ENCODE assay signal across 14 cellular contexts in genomic region chr6:163837681-163838431, GRCh38.
DNase-seq lines count a peak whose midpoint lies in the region; ATAC-seq and TF ChIP-seq lines count a peak whose summit lies in the region.
"Had no signal": no experiment of that assay in that cellular context is flagged by ENCODE, and none has a peak within 500 bp of the region (broad histone marks: within the 10 kb centered on the region; RNA-seq: fewer than 3 reads in every experiment).

No MANE protein-coding gene starts in this region.

- H3K4me1 ChIP-seq in right cardiac atrium (ENCODE audit: control insufficient read depth, insufficient read depth, low read length) (peaks cover 2% of the 10 kb centered on the region), A673 (ENCODE audit: insufficient read depth, low read length, poor library complexity, severe bottlenecking) (peaks cover 5% of the 10 kb centered on the region)

- no peaks in the 10 kb centered on the region for H3K27me3 ChIP-seq in right cardiac atrium (ENCODE audit: control insufficient read depth, insufficient read depth)
- H3K27me3 ChIP-seq in A673 (replicated peaks; ENCODE audit: insufficient read depth, low read depth, low read length, poor library complexity): peaks cover 9% of the 10 kb centered on the region

- peaks cover 16% of the 10 kb centered on the region for H3K36me3 Mint-ChIP-seq in brain

- H3K27me3 Mint-ChIP-seq in brain: peaks cover 8% of the 10 kb centered on the region

- H3K36me3 ChIP-seq in A673 (ENCODE audit: insufficient read depth, low read length, poor library complexity, severe bottlenecking): no peaks in the 10 kb centered on the region

- no peak overlapping the region for H3K4me3 ChIP-seq in AG10803 (ENCODE audit: low read length)
- H3K4me3 ChIP-seq in right cardiac atrium (ENCODE audit: low read length): no peak overlapping the region
- H3K4me3 ChIP-seq in A673 (ENCODE audit: low read depth, low read length, poor library complexity, severe bottlenecking): no peak overlapping the region
- H3K4me3 ChIP-seq: SK-N-MC had no signal

- CTCF ChIA-PET in A673 (lab: Charles Lee): no interaction called here

- DNase-seq in AG10803 (ENCODE audit: low read depth) (peak; percentile 10), right cardiac atrium (peak; percentile 28 to 60 (median 56)), retina (peak; percentile 89), ACHN (no peak), A673 (ENCODE audit: low spot score) (no peak)
- no peak for DNase-seq in stimulated activated CD4-positive, alpha-beta T cell treated with anti-CD3 and anti-CD28 coated beads, Interleukin-1b, Interleukin-23, amount 100 ng/mL, for 48 hours
- DNase-seq: activated B cell treated with CpG ODN at 0.5 μM for 24 hours; activated T-cell treated with anti-CD3 and anti-CD28 coated beads, Interleukin-2, amount 50 U/mL, for 24 hours; AML-193; NCI-H524 treated with DMSO at 0.1 percent for 48 hours had no signal

- POLR2A ChIA-PET in A673 (lab: Charles Lee; ENCODE audit: low non-redundant PET): no interaction called here

- in situ Hi-C loops in ACHN (cut with HindIII; ENCODE audit: low pct_ligation_motif_present, low pct_unique_long_range_greater_than_20kb, low sequenced_read_pairs): no loop called here

- no peaks in the 10 kb centered on the region for H3K9me3 ChIP-seq in right cardiac atrium (ENCODE audit: control insufficient read depth, low read length)
- H3K9me3 ChIP-seq in A673 (ENCODE audit: low read depth, low read length, poor library complexity, severe bottlenecking): peaks cover 6% of the 10 kb centered on the region

- no TSS peak for BruUV-seq in A673 (replicated peaks; lab: Mats Ljungman, UMichigan)

- peak overlapping the region; percentile 85 to 98 (median 95) for H3K27ac Mint-ChIP-seq in brain
- H3K27ac Mint-ChIP-seq: activated B cell treated with CpG ODN at 0.5 μM for 24 hours; activated T-cell treated with anti-CD3 and anti-CD28 coated beads, Interleukin-2, amount 50 U/mL, for 24 hours had no signal

- H3K4me1 Mint-ChIP-seq in brain: peaks cover 55% of the 10 kb centered on the region
- H3K4me1 Mint-ChIP-seq: activated B cell treated with CpG ODN at 0.5 μM for 24 hours had no signal

- TF ChIP-seq CTCF in AG10803 (conservative IDR thresholded peaks at IDR 0.05; ENCODE audit: low read length) (no peak), brain (conservative IDR thresholded peaks at IDR 0.05) (no peak), A673 (conservative IDR thresholded peaks at IDR 0.05; ENCODE audit: low read depth, low read length) (no peak)

- H3K27ac ChIP-seq in right cardiac atrium (ENCODE audit: low read length) (peak overlapping the region; percentile 38), A673 (ENCODE audit: low read depth, low read length, poor library complexity, severe bottlenecking) (no peak overlapping the region)
- H3K27ac ChIP-seq: SK-N-MC had no signal

- peak; percentile 78 to 83 for ATAC-seq in right cardiac atrium
- ATAC-seq in HG02970 (IDR thresholded peaks at IDR 0.05; ENCODE audit: low FRiP score, unreplicated experiment): no peak
- ATAC-seq: esophagus mucosa had no signal

- H3K4me3 Mint-ChIP-seq in brain: peak overlapping the region; percentile 63 to 80 (median 78)
- H3K4me3 Mint-ChIP-seq: activated B cell treated with CpG ODN at 0.5 μM for 24 hours; activated T-cell treated with anti-CD3 and anti-CD28 coated beads, Interleukin-2, amount 50 U/mL, for 24 hours had no signal

- WGBS in right cardiac atrium: 12% methylated on average over 17 of the region's 17 CpGs

- H3K9me3 Mint-ChIP-seq in brain: peaks cover 14 to 45% (median 23%) of the 10 kb centered on the region in 5 experiments

- intact Hi-C loops in right cardiac atrium (cut with DNase I) (loop anchor here in 1 of 4 donors (10.0 kb wide), 1 partner anchor 267 kb away; no protein-coding TSS in a partner anchor), A673 (cut with micrococcal nuclease; ENCODE audit: unreplicated experiment) (no loop called here)

Comparison
In these comparisons a context has a peak if more than half of its experiments do, and no peak if none do; other contexts are left out.
1. DNase-seq: peak in AG10803 (single experiment), right cardiac atrium (3 of 3) and retina (single experiment); none in ACHN (single experiment), A673 (single experiment) and stimulated activated CD4-positive, alpha-beta T cell treated with anti-CD3 and anti-CD28 coated beads, Interleukin-1b, Interleukin-23, amount 100 ng/mL, for 48 hours (single experiment).